Comparison of ENCODE assay signal across 8 cellular contexts in the genomic region with DNA sequence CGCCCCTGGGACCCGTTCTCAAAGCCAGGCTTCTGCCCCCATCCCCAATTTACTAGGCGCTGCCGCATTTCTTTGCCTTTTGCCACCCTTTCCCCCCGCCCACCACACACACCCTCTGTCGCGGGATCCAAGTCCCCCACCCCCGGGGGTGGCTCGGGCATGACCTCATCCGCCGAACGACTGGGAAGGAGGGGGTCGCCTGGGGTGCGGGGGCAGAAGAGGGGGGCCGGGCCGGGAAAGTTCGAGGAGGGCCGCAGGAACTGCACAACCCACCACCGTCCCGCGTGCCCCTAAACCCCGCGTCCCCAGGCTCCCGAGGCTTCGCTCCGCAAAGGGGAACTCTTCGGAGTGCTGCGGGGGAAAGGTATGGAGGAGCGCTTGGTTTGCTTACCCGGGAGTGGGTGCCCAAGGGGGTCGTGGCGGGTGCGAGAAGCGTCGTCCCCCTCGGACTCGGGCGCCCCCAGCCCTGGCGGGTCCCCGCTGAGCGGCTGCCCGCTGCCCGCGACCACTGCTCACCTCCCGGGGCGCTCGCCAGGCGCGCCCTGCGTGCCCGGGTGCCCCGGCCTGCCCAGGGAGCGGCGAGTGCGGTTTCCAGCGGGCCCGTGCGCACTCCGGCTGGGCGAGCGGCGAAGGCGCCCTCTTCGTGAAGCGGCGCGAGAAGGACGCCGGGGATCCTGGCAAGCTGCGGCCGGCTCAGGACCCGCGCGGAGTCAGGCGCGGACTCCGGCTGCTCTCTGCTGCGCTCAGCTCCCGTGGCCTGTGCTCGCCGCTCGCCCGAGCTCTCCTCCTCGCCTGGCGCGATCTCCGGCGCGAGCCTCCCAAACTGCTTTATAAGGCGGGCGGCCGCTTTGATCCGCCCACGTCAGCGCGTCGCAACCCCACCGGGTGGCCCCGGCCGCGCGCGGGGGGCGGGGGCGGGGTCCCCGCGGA. TPM values are rescaled to one million over a fixed set of nuclear protein-coding genes. Genes with fewer than 3 reads are reported as not detected.
A peak's percentile ranks its signal among the peaks of the same experiment; 100 is the strongest.
DNase-seq lines count a peak whose midpoint lies in the region; ATAC-seq and TF ChIP-seq lines count a peak whose summit lies in the region.

No MANE protein-coding gene starts in this region.

- no peaks in the 10 kb centered on the region for H4K20me1 ChIP-seq in H9 (ENCODE audit: control insufficient read depth, insufficient read depth, insufficient read length)

- no peak for TF ChIP-seq CTCF in H9 (conservative IDR thresholded peaks at IDR 0.05)
- no peak for TF ChIP-seq CTCF in coronary artery (IDR thresholded peaks at IDR 0.05)
- TF ChIP-seq CTCF in liver (IDR thresholded peaks at IDR 0.05; ENCODE audit: low read depth, low read length, missing input control), result no peak
- TF ChIP-seq CTCF in thoracic aorta (IDR thresholded peaks at IDR 0.05), result no peak

- no peak overlapping the region for H2AFZ ChIP-seq in H9 (ENCODE audit: low read length)

- H3K27me3 Mint-ChIP-seq in H9 (ENCODE audit: low read depth), result peaks cover 96% of the 10 kb centered on the region

- H3K4me1 ChIP-seq in H9 (ENCODE audit: insufficient read depth, low read length), result no peaks in the 10 kb centered on the region
- no peaks in the 10 kb centered on the region; the same call in 1 of the 2 replicates for H3K4me1 ChIP-seq in SJCRH30
- peaks cover 10 to 50% (median 22%) of the 10 kb centered on the region in 4 donors for H3K4me1 ChIP-seq in liver (ENCODE audit: control insufficient read depth in 4 of 4, insufficient read depth in 4 of 4, low read length in 3 of 4)
- H3K4me1 ChIP-seq in thoracic aorta (ENCODE audit: control insufficient read depth in 1 of 2, low read depth in 2 of 2), result peaks cover 14 to 44% of the 10 kb centered on the region in 2 donors

- no peak overlapping the region for H3T11ph ChIP-seq in H9 (ENCODE audit: low read length)

- no peak overlapping the region for H2BK12ac ChIP-seq in H9 (ENCODE audit: insufficient read length, low read depth, low read length)

- H4K8ac ChIP-seq in H9 (replicated peaks; ENCODE audit: insufficient read length, low read depth, low read length), result no peak overlapping the region

- no peaks in the 10 kb centered on the region for H3K79me1 ChIP-seq in H9 (ENCODE audit: insufficient read depth, low read depth, low read length, poor library complexity, severe bottlenecking)

- H3K27ac Mint-ChIP-seq in H9, result no peak overlapping the region

- H3K27me3 ChIP-seq in H9 (ENCODE audit: insufficient read depth, low read length) (peaks cover 65% of the 10 kb centered on the region), SJCRH30 (no peaks in the 10 kb centered on the region), liver (ENCODE audit: control insufficient read depth in 4 of 4, insufficient read depth in 4 of 4, low read length in 3 of 4) (no peaks in the 10 kb centered on the region), thoracic aorta (replicated peaks; ENCODE audit: insufficient read depth) (no peaks in the 10 kb centered on the region)

- H3K36me3 ChIP-seq in SJCRH30 (no peaks in the 10 kb centered on the region), liver (ENCODE audit: control insufficient read depth in 4 of 4, insufficient read depth in 3 of 4, low read depth in 1 of 4, low read length in 3 of 4) (no peaks in the 10 kb centered on the region), thoracic aorta (no peaks in the 10 kb centered on the region)

- no peak overlapping the region for H4K91ac ChIP-seq in H9 (ENCODE audit: insufficient read length, low read depth, low read length)

- H2AK5ac ChIP-seq in H9 (ENCODE audit: insufficient read length, low read length), result no peak overlapping the region

- peak overlapping the region; percentile 44 to 74 for H3K4me3 Mint-ChIP-seq in H9

- peaks cover 23 to 39% of the 10 kb centered on the region in 2 experiments for H3K4me1 Mint-ChIP-seq in H9

- H2BK5ac ChIP-seq in H9 (ENCODE audit: insufficient read length, low read length), result no peak overlapping the region

- H4K5ac ChIP-seq in H9 (ENCODE audit: insufficient read length, low read depth, low read length), result no peak overlapping the region

- H2BK15ac ChIP-seq in H9 (ENCODE audit: low read depth, low read length), result no peak overlapping the region

- H3K56ac ChIP-seq in H9 (ENCODE audit: insufficient read length, low read depth, low read length), result no peak overlapping the region

- ATAC-seq in thoracic aorta (ENCODE audit: insufficient number of reproducible peaks, low FRiP score, low read depth) (no peak), HG02981 (IDR thresholded peaks at IDR 0.05; ENCODE audit: unreplicated experiment) (no peak), GM18502 (IDR thresholded peaks at IDR 0.05; ENCODE audit: poor library complexity, unreplicated experiment) (no peak)

- H3K9me3 Mint-ChIP-seq in H9, result peaks cover 0 to 4% of the 10 kb centered on the region in 2 experiments; a peak in 2 of 5 replicates

- H3K23me2 ChIP-seq in H9 (ENCODE audit: insufficient read length, low read depth, low read length, poor library complexity, severe bottlenecking), result peaks cover 28% of the 10 kb centered on the region

- no peaks in the 10 kb centered on the region for H3K79me2 ChIP-seq in H9 (ENCODE audit: insufficient read depth, low read length)

- H3K36me3 Mint-ChIP-seq in H9 (ENCODE audit: insufficient read depth in 1 of 3, low read depth in 3 of 3), result no peaks in the 10 kb centered on the region; a peak in 2 of 7 replicates

- H3K27ac ChIP-seq in H9 (ENCODE audit: insufficient read length, low read depth, low read length), result no peak overlapping the region
- no peak overlapping the region for H3K27ac ChIP-seq in SJCRH30
- peak overlapping the region; percentile 19 to 64 for H3K27ac ChIP-seq in coronary artery
- peak overlapping the region; percentile 62 to 69 for H3K27ac ChIP-seq in liver (ENCODE audit: low read depth in 1 of 2, low read length in 2 of 2)
- peak overlapping the region in 1 of 2 donors; percentile 11 for H3K27ac ChIP-seq in thoracic aorta

- no peak for TF ChIP-seq RAD21 in liver (IDR thresholded peaks at IDR 0.05)

- H2BK120ac ChIP-seq in H9 (ENCODE audit: low read depth, low read length, poor library complexity, severe bottlenecking), result no peak overlapping the region

- H3K18ac ChIP-seq in H9 (ENCODE audit: insufficient read length, low read depth, low read length), result no peak overlapping the region

- no peak overlapping the region for H2BK20ac ChIP-seq in H9 (ENCODE audit: low read depth, low read length, poor library complexity, severe bottlenecking)

- peak overlapping the region; percentile 49 for H3K4me2 ChIP-seq in H9 (ENCODE audit: insufficient read depth, insufficient read length, low read length)

- no peaks in the 10 kb centered on the region for H3K9me3 ChIP-seq in H9 (ENCODE audit: control insufficient read depth, low read depth, low read length)
- no peaks in the 10 kb centered on the region for H3K9me3 ChIP-seq in SJCRH30 (replicated peaks)
- H3K9me3 ChIP-seq in liver (ENCODE audit: control insufficient read depth in 4 of 4, low read length in 3 of 4), result no peaks in the 10 kb centered on the region
- no peaks in the 10 kb centered on the region for H3K9me3 ChIP-seq in thoracic aorta

- H3K23ac ChIP-seq in H9 (ENCODE audit: insufficient read length, low read depth, low read length), result no peak overlapping the region

- WGBS in H9 (ENCODE audit: extremely low coverage, insufficient read length, low lambda C conversion rate), result no CpG with 5 or more reads among the region's 107 CpGs
- WGBS in liver, result under 1% methylated on average over 107 of the region's 107 CpGs

- no peak overlapping the region; the same call in 1 of the 2 replicates for H3K14ac ChIP-seq in H9 (ENCODE audit: insufficient read depth, low read length)

- no peak overlapping the region for H3K9ac ChIP-seq in H9 (ENCODE audit: extremely low read depth, insufficient read length, low read length)
- H3K9ac ChIP-seq in liver (ENCODE audit: low read depth in 1 of 2, low read length in 2 of 2), result no peak overlapping the region

- DNase-seq in AG20443 (ENCODE audit: low spot score), result peak; percentile 82
- DNase-seq in H9, result no peak
- DNase-seq in SJCRH30, result peak; percentile 66 to 77
- no peak for DNase-seq in coronary artery (ENCODE audit: low spot score)
- DNase-seq in thoracic aorta (ENCODE audit: low spot score), result no peak

- H3K4me3 ChIP-seq in SJCRH30 (peak overlapping the region; percentile 66), coronary artery (peak overlapping the region; percentile 72), liver (ENCODE audit: low read depth in 1 of 3, low read length in 3 of 3) (peak overlapping the region; percentile 53 to 64 (median 62)), thoracic aorta (peak overlapping the region; percentile 72)

- H3K4ac ChIP-seq in H9 (ENCODE audit: low read depth, low read length), result no peak overlapping the region

TF ChIP-seq in liver, 16 proteins besides CTCF, POLR2A, EP300 and RAD21:
- TF ChIP-seq TAF1 (conservative IDR thresholded peaks at IDR 0.05) (no peak), YY1 (IDR thresholded peaks at IDR 0.05) (no peak), EGR1 (IDR thresholded peaks at IDR 0.05; ENCODE audit: low read depth in 2 of 2) (peak; percentile 48 to 80), HNF4A (conservative IDR thresholded peaks at IDR 0.05) (no peak), FOXA2 (IDR thresholded peaks at IDR 0.05) (no peak)
- TF ChIP-seq, protein P1, sequence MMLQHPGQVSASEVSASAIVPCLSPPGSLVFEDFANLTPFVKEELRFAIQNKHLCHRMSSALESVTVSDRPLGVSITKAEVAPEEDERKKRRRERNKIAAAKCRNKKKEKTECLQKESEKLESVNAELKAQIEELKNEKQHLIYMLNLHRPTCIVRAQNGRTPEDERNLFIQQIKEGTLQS (IDR thresholded peaks at IDR 0.05), result no peak
- TF ChIP-seq, protein P2, sequence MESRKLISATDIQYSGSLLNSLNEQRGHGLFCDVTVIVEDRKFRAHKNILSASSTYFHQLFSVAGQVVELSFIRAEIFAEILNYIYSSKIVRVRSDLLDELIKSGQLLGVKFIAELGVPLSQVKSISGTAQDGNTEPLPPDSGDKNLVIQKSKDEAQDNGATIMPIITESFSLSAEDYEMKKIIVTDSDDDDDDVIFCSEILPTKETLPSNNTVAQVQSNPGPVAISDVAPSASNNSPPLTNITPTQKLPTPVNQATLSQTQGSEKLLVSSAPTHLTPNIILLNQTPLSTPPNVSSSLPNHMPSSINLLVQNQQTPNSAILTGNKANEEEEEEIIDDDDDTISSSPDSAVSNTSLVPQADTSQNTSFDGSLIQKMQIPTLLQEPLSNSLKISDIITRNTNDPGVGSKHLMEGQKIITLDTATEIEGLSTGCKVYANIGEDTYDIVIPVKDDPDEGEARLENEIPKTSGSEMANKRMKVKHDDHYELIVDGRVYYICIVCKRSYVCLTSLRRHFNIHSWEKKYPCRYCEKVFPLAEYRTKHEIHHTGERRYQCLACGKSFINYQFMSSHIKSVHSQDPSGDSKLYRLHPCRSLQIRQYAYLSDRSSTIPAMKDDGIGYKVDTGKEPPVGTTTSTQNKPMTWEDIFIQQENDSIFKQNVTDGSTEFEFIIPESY (IDR thresholded peaks at IDR 0.05), result no peak
- TF ChIP-seq, protein P3, sequence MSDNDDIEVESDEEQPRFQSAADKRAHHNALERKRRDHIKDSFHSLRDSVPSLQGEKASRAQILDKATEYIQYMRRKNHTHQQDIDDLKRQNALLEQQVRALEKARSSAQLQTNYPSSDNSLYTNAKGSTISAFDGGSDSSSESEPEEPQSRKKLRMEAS (IDR thresholded peaks at IDR 0.05), result no peak

RNA-seq across cellular contexts. Expression of a gene that starts 3.9 kb away (rescaled TPM):
- total RNA-seq in H9 (2021) (0.18 TPM in 1 of 2 replicates, not detected in the other), liver (1 to 10 TPM; 1.1 to 4.8 TPM), thoracic aorta (10 to 100 TPM; 12.0 to 35.1 TPM)
- total RNA-seq in SJCRH30 (2014; rRNA removed; shearing (Covaris generic)), result 26.8 and 27.5 TPM in 2 replicates
- 1 to 10 TPM; 1.3 to 3.7 TPM for polyA plus RNA-seq in liver

Comparison
In these comparisons a context has a peak if more than half of its experiments do, and no peak if none do; other contexts are left out.
1. DNase-seq: peak in AG20443 (single experiment) and SJCRH30 (2 of 2); none in H9 (single experiment), coronary artery (single experiment) and thoracic aorta (single experiment).
2. H3K27ac ChIP-seq: peak in coronary artery (2 of 2) and liver (2 of 2); none in H9 (single experiment) and SJCRH30 (single experiment).
3. Peak in every context shown above with its lines, with median percentiles within 50 percentile points of each other: H3K4me3 ChIP-seq.